Comparison of ENCODE assay signal across 37 cellular contexts in the genomic region with DNA sequence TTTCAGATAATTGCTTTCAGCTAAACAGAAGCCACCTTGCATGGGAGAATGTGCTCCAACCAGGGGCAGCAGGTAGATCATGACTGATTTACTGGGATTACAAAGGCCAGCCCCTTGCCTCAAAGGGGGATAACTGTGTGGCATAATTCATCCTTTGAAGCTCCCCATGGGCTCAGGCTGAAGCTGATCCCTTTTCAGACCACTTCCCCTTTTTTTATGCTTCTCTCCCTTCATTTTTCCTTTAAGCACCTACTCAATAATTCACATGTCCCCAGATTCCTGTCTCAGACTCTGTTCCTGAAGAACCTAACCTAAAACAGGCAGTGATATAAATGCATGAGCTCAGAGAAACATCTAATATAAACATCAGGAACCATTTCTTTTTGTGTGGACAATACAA. TPM values are rescaled to one million over a fixed set of nuclear protein-coding genes. Genes with fewer than 3 reads are reported as not detected.
"Had no signal": no experiment of that assay in that cellular context is flagged by ENCODE, and none has a peak within 500 bp of the region (broad histone marks: within the 10 kb centered on the region; RNA-seq: fewer than 3 reads in every experiment).

No MANE protein-coding gene starts in this region.

- H3K4me3 ChIP-seq: adrenal gland, MG63, PC-9 had no signal

- DNase-seq: activated B cell treated with CpG ODN at 0.5 μM for 24 hours; activated CD4-positive, alpha-beta memory T cell treated with anti-CD3 and anti-CD28 coated beads for 36 hours; activated CD4-positive, alpha-beta T cell treated with anti-CD3 and anti-CD28 coated beads for 4 hours; activated CD4-positive, alpha-beta T cell treated with anti-CD3 and anti-CD28 coated beads, Interleukin-2, amount 50 U/mL, for 1 hour; activated CD4-positive, CD25-positive, alpha-beta regulatory T cell treated with anti-CD3 and anti-CD28 coated beads, Interleukin-2, amount 50 U/mL, for 72 hours; activated CD8-positive, alpha-beta memory T cell treated with anti-CD3 and anti-CD28 coated beads, Interleukin-2, amount 50 U/mL, for 4 hours; activated gamma-delta T cell treated with Interleukin-2 at 50 U/mL for 16 hours; activated naive CD4-positive, alpha-beta T cell treated with anti-CD3 and anti-CD28 coated beads for 36 hours; activated T-cell treated with anti-CD3 and anti-CD28 coated beads for 4 hours; activated T-cell treated with anti-CD3 and anti-CD28 coated beads, Interleukin-2, amount 50 U/mL, for 4 hours; adrenal gland; caudate nucleus; cerebellar nuclear complex; MG63; NCI-H1105 treated with DMSO at 0.1 percent for 48 hours; NCI-H1436; NCI-H1694; NCI-H2029; NCI-H510A; NCI-H526; NCI-H774; PC-9; SIG-M5; SW 1271; T-helper 1 cell; T-helper 2 cell; T-helper 9 cell had no signal

- H3K27me3 ChIP-seq: adrenal gland, MG63 had no signal

- FAIRE-seq: astrocyte, bronchial epithelial cell, colon, RCC 7860, TTC549 had no signal

- H3K27ac ChIP-seq: adrenal gland, PC-9, RWPE1 had no signal

- H3K4me2 ChIP-seq: PC-9 had no signal

- H3K36me3 ChIP-seq: adrenal gland, MG63 had no signal

- H2AFZ ChIP-seq: PC-9 had no signal

- H3K9me3 ChIP-seq: adrenal gland, MG63 had no signal

- H3K4me1 ChIP-seq: adrenal gland had no signal

- ATAC-seq: activated naive CD4-positive, alpha-beta T cell treated with anti-CD3 and anti-CD28 coated beads, Interleukin-2, amount 50 U/mL, for 72 hours; activated T-cell treated with anti-CD3 and anti-CD28 coated beads, Interleukin-2, amount 50 U/mL, for 4 hours; Right ventricle myocardium inferior; SK-N-SH treated with all-trans-retinoic acid at 6 μM for 48 hours had no signal

RNA-seq across cellular contexts. Expression of gene MYRIP, which starts 8.2 kb away (rescaled TPM):
- total RNA-seq: activated CD4-positive, alpha-beta memory T cell treated with anti-CD3 and anti-CD28 coated beads for 36 hours; activated naive CD4-positive, alpha-beta T cell treated with anti-CD3 and anti-CD28 coated beads for 36 hours; activated naive CD4-positive, alpha-beta T cell treated with anti-CD3 and anti-CD28 coated beads, Interleukin-2, amount 50 U/mL, for 72 hours; activated T-cell treated with anti-CD3 and anti-CD28 coated beads, Interleukin-2, amount 50 U/mL, for 4 hours; activated T-helper 1 cell treated with anti-CD3 and anti-CD28 coated beads, Interleukin-12 subunit alpha, Interleukin-12 subunit beta, Interleukin-2, Interleukin-4 antibody, amounts not matched to agents 30 ng/mL and 10 ng/mL and 1 ng/mL, durations not matched to agents 14 hours and 24 hours and 36 hours; bronchial epithelial cell; PC-9 had no signal
